ENCODE assay signal across 11 cellular contexts in genomic region chr2:125427721-125428315, GRCh38.
A peak's percentile ranks its signal among the peaks of the same experiment; 100 is the strongest.
DNase-seq lines count a peak whose midpoint lies in the region; TF ChIP-seq lines count a peak whose summit lies in the region.
"Had no signal": no experiment of that assay in that cellular context is flagged by ENCODE, and none has a peak within 500 bp of the region (broad histone marks: within the 10 kb centered on the region; RNA-seq: fewer than 3 reads in every experiment).

No MANE protein-coding gene starts in this region.

- H3K27ac ChIP-seq in BLaER1 = no peak overlapping the region
- no peak overlapping the region for H3K27ac ChIP-seq in fibroblast of lung (ENCODE audit: insufficient read depth, low read length)
- H3K27ac ChIP-seq: HL-60 had no signal

- H3K27me3 ChIP-seq in BLaER1 = no peaks in the 10 kb centered on the region
- H3K27me3 ChIP-seq in MG63 = no peaks in the 10 kb centered on the region
- H3K27me3 ChIP-seq in fibroblast of lung (ENCODE audit: control insufficient read depth, insufficient read depth, low read length) = no peaks in the 10 kb centered on the region

- DNase-seq in MG63 (peak; percentile 26), fibroblast of lung (ENCODE audit: low read depth in 2 of 2) (peak; percentile 43 to 83), stromal cell of bone marrow (ENCODE audit: low read depth) (peak; percentile 40), NCI-H1048 (lab: John Stamatoyannopoulos, UW) (no peak)
- DNase-seq in effector CD4-positive, alpha-beta T cell = no peak
- no peak for DNase-seq in activated naive CD4-positive, alpha-beta T cell (lab: John Stamatoyannopoulos, UW)
- DNase-seq: Caco-2; CD8-positive, alpha-beta memory T cell; DND-41 had no signal

- no peak for TF ChIP-seq CTCF in fibroblast of lung (conservative IDR thresholded peaks at IDR 0.05 in 1 of 2, IDR thresholded peaks at IDR 0.05 in 1 of 2; ENCODE audit: low read depth in 1 of 2, low read length in 2 of 2)

- H3K36me3 ChIP-seq in BLaER1 (no peaks in the 10 kb centered on the region), MG63 (no peaks in the 10 kb centered on the region), fibroblast of lung (ENCODE audit: control insufficient read depth, insufficient read depth, low read length) (no peaks in the 10 kb centered on the region)

- H3K4me3 ChIP-seq in BLaER1 = no peak overlapping the region
- H3K4me3 ChIP-seq in MG63 = no peak overlapping the region
- no peak overlapping the region for H3K4me3 ChIP-seq in fibroblast of lung (replicated peaks in 1 of 4; ENCODE audit: control extremely low read depth in 1 of 4, insufficient read depth in 1 of 4, low read depth in 3 of 4, low read length in 4 of 4)

- no peaks in the 10 kb centered on the region for H3K9me3 ChIP-seq in BLaER1
- H3K9me3 ChIP-seq in MG63 = peaks cover 1% of the 10 kb centered on the region; the same call in 1 of the 2 replicates
- H3K9me3 ChIP-seq in fibroblast of lung (ENCODE audit: control insufficient read depth, insufficient read depth, low read depth, low read length) = no peaks in the 10 kb centered on the region
- H3K9me3 ChIP-seq: Caco-2 had no signal

- H3K79me2 ChIP-seq in fibroblast of lung (ENCODE audit: control insufficient read depth, insufficient read depth, low read length) = no peaks in the 10 kb centered on the region

- H3K4me1 ChIP-seq in BLaER1 = peaks cover 16% of the 10 kb centered on the region; the same call in 1 of the 2 replicates
- H3K4me1 ChIP-seq in fibroblast of lung (ENCODE audit: control insufficient read depth, extremely low read depth, insufficient read depth, low read length) = no peaks in the 10 kb centered on the region
- H3K4me1 ChIP-seq: Caco-2 had no signal

- H2AFZ ChIP-seq in fibroblast of lung (ENCODE audit: low read length) = no peak overlapping the region

- H3K9ac ChIP-seq in BLaER1 (no peak overlapping the region), fibroblast of lung (ENCODE audit: insufficient read depth, low read length) (no peak overlapping the region)

- no peaks in the 10 kb centered on the region for H4K20me1 ChIP-seq in BLaER1
- H4K20me1 ChIP-seq in fibroblast of lung (ENCODE audit: control insufficient read depth, extremely low read depth, insufficient read depth, low read length) = no peaks in the 10 kb centered on the region

- peak overlapping the region; percentile 25; the same call in 1 of the 2 replicates for H3K4me2 ChIP-seq in BLaER1
- H3K4me2 ChIP-seq in fibroblast of lung (ENCODE audit: extremely low read depth, insufficient read depth, low read length) = no peak overlapping the region

Comparison
In these comparisons a context has a peak if more than half of its experiments do, and no peak if none do; other contexts are left out.
1. DNase-seq: peak in MG63 (single experiment), fibroblast of lung (2 of 2) and stromal cell of bone marrow (single experiment); none in effector CD4-positive, alpha-beta T cell (single experiment), NCI-H1048 (single experiment) and activated naive CD4-positive, alpha-beta T cell (0 of 4).